Comparison of ENCODE assay signal across 35 cellular contexts in genomic region chr12:23482571-23482970, GRCh38.
DNase-seq lines count a peak whose midpoint lies in the region; ATAC-seq, FAIRE-seq and TF ChIP-seq lines count a peak whose summit lies in the region.
"Had no signal": no experiment of that assay in that cellular context is flagged by ENCODE, and none has a peak within 500 bp of the region (broad histone marks: within the 10 kb centered on the region; RNA-seq: fewer than 3 reads in every experiment).

No MANE protein-coding gene starts in this region.

- TF ChIP-seq CTCF in bronchial epithelial cell (IDR thresholded peaks at IDR 0.05; ENCODE audit: insufficient read depth, low read length, severe bottlenecking): no peak
- TF ChIP-seq CTCF in epithelial cell of esophagus (IDR thresholded peaks at IDR 0.05; ENCODE audit: insufficient read depth, low read depth, low read length, missing control alignments): no peak
- no peak for TF ChIP-seq CTCF in suprapubic skin (IDR thresholded peaks at IDR 0.05)

- TF ChIP-seq EP300 in suprapubic skin (IDR thresholded peaks at IDR 0.05): no peak

- no peaks in the 10 kb centered on the region for H3K27me3 ChIP-seq in bronchial epithelial cell (ENCODE audit: control insufficient read depth, insufficient read depth, low read length)
- H3K27me3 ChIP-seq in suprapubic skin: no peaks in the 10 kb centered on the region
- H3K27me3 ChIP-seq: BE2C; BLaER1; BLaER1 treated with 17β-estradiol and CSF1 and Interleukin-3, amounts not matched to agents 10 nM and 100 nM had no signal

- DNase-seq in NCI-H1105 treated with DMSO at 0.1 percent for 48 hours (lab: John Stamatoyannopoulos, UW): peak; percentile 46
- no peak for DNase-seq in NCI-H1105 (lab: John Stamatoyannopoulos, UW)
- peak; percentile 55 for DNase-seq in M059J (ENCODE audit: low read depth)
- peak; percentile 59 for DNase-seq in bronchial epithelial cell (ENCODE audit: low read depth)
- DNase-seq in epithelial cell of esophagus (ENCODE audit: low read depth): peak; percentile 11
- DNase-seq in suprapubic skin (ENCODE audit: low spot score in 2 of 2): no peak
- no peak for DNase-seq in activated CD4-positive, alpha-beta T cell treated with anti-CD3 and anti-CD28 coated beads, Interleukin-2, amount 50 U/mL, for 1 hour
- DNase-seq: 8988T; ACHN; AML-193; BE2C; C1 segment of cervical spinal cord; Caco-2; Calu3; CD4-positive, alpha-beta memory T cell; CD4-positive, alpha-beta T cell; CD4-positive, CD25-positive, alpha-beta regulatory T cell; CD8-positive, alpha-beta memory T cell; CD8-positive, alpha-beta T cell; COR-L47; DMS 273 treated with DMSO at 0.1 percent for 48 hours; DMS153; DMS53; DMS79; DMS79 treated with DMSO at 0.1 percent for 48 hours; DND-41; EL had no signal

- TF ChIP-seq POLR2A in suprapubic skin (IDR thresholded peaks at IDR 0.05): no peak

- WGBS in suprapubic skin: 87% methylated on average over 1 of the region's 1 CpG

- FAIRE-seq in bronchial epithelial cell (lab: Jason Lieb, UNC): no peak
- FAIRE-seq: A204.1, A549, D721Med had no signal

- H3K36me3 ChIP-seq in bronchial epithelial cell (ENCODE audit: control insufficient read depth, insufficient read depth, low read length) (no peaks in the 10 kb centered on the region), suprapubic skin (no peaks in the 10 kb centered on the region)
- H3K36me3 ChIP-seq: BE2C; BLaER1; BLaER1 treated with 17β-estradiol and CSF1 and Interleukin-3, amounts not matched to agents 10 nM and 100 nM had no signal

- H3K9me3 ChIP-seq in suprapubic skin: peaks cover 6% of the 10 kb centered on the region
- H3K9me3 ChIP-seq: BE2C, BLaER1, Caco-2 had no signal

- H3K4me3 ChIP-seq in bronchial epithelial cell (ENCODE audit: low read depth, low read length) (no peak overlapping the region), epithelial cell of esophagus (ENCODE audit: low read length) (no peak overlapping the region), suprapubic skin (no peak overlapping the region)
- H3K4me3 ChIP-seq: A549; BLaER1; BLaER1 treated with 17β-estradiol and CSF1 and Interleukin-3, amounts not matched to agents 10 nM and 100 nM had no signal

- no peak overlapping the region for H3K27ac ChIP-seq in suprapubic skin
- H3K27ac ChIP-seq: 22Rv1; A549; BLaER1; BLaER1 treated with 17β-estradiol and CSF1 and Interleukin-3, amounts not matched to agents 10 nM and 100 nM; C4-2B had no signal

- no peaks in the 10 kb centered on the region for H3K4me1 ChIP-seq in suprapubic skin
- H3K4me1 ChIP-seq: A549; BE2C; BLaER1; BLaER1 treated with 17β-estradiol and CSF1 and Interleukin-3, amounts not matched to agents 10 nM and 100 nM; Caco-2 had no signal

- ATAC-seq in GM18907 (IDR thresholded peaks at IDR 0.05; ENCODE audit: unreplicated experiment): no peak
- ATAC-seq: A549; CD8-positive, alpha-beta T cell had no signal

Comparison
In these comparisons a context has a peak if more than half of its experiments do, and no peak if none do; other contexts are left out.
1. DNase-seq: peak in NCI-H1105 treated with DMSO at 0.1 percent for 48 hours (single experiment), M059J (single experiment), bronchial epithelial cell (single experiment) and epithelial cell of esophagus (single experiment); none in NCI-H1105 (single experiment), suprapubic skin (0 of 2) and activated CD4-positive, alpha-beta T cell treated with anti-CD3 and anti-CD28 coated beads, Interleukin-2, amount 50 U/mL, for 1 hour (single experiment).